In the genomic region with DNA sequence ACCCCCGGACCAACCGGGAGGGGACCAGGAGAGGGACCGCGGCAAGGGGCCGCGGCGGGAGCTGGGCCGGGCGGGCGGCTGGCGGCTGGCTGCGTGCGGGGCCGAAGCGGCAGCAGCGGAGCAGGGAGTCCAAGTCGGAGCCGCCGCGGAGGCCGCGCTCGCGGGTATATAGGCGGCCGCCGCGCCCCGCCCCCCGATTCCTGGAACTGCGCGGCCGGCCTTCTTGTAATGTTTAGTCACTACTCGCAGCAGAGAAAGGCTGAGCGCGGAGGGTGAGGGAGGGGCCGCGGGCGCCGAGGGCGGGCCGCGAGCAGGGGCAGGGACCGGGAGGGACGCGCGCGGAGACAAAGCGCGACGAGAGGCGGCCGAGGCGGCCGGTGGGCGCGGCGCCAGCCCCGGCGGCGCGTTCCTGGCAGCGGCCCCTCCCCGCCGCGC, we compare ENCODE assay signal across 1 cellular context.
TF ChIP-seq lines count a peak whose summit lies in the region.

Gene SOCS3, minus strand, starts transcription at position 142 of the 435 bp plus-strand sequence. CDS start 982 bp downstream, outside the sequence.

TF ChIP-seq in H1, 55 proteins besides CTCF, POLR2A, EP300 and RAD21:
- TF ChIP-seq SP2 (IDR thresholded peaks at IDR 0.05; ENCODE audit: low read length) (no peak), CBX8 (IDR thresholded peaks at IDR 0.05; ENCODE audit: borderline replicate concordance, low read depth, low read length) (no peak), ZNF274 (IDR thresholded peaks at IDR 0.05; ENCODE audit: borderline replicate concordance, extremely low read depth, low read length) (no peak), CREB1 (IDR thresholded peaks at IDR 0.05) (peak; percentile 65; the same call in 1 of the 2 replicates), GTF2F1 (IDR thresholded peaks at IDR 0.05; ENCODE audit: borderline replicate concordance, low read depth, low read length) (no peak), BRCA1 (IDR thresholded peaks at IDR 0.05; ENCODE audit: low read depth, low read length) (no peak), SP1 (IDR thresholded peaks at IDR 0.05; ENCODE audit: low read depth, low read length) (0 out of 2 replicates have a peak, but pooled peaks have one; percentile 11), TBP (IDR thresholded peaks at IDR 0.05; ENCODE audit: low read depth, low read length) (peak; percentile 82), TAF1 (IDR thresholded peaks at IDR 0.05; ENCODE audit: low read depth, low read length) (peak; percentile 76), KDM4A (IDR thresholded peaks at IDR 0.05; ENCODE audit: low read depth, low read length, severe bottlenecking) (peak; percentile 61), GABPA (IDR thresholded peaks at IDR 0.05; ENCODE audit: borderline replicate concordance, insufficient read depth, low read length) (no peak), JUND (IDR thresholded peaks at IDR 0.05; ENCODE audit: low read length) (no peak), NANOG (IDR thresholded peaks at IDR 0.05; ENCODE audit: insufficient read depth, low read depth, low read length, poor library complexity, severe bottlenecking) (no peak), BCL11A (IDR thresholded peaks at IDR 0.05; ENCODE audit: low read depth in 2 of 2, low read length in 2 of 2) (no peak), NRF1 (IDR thresholded peaks at IDR 0.05; ENCODE audit: low read depth, low read length) (no peak), ATF2 (IDR thresholded peaks at IDR 0.05; ENCODE audit: low read length) (no peak)
- TF ChIP-seq, protein P1, sequence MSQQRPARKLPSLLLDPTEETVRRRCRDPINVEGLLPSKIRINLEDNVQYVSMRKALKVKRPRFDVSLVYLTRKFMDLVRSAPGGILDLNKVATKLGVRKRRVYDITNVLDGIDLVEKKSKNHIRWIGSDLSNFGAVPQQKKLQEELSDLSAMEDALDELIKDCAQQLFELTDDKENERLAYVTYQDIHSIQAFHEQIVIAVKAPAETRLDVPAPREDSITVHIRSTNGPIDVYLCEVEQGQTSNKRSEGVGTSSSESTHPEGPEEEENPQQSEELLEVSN (IDR thresholded peaks at IDR 0.05) = no peak
